Comparison of ENCODE assay signal across 9 cellular contexts in genomic region chr12:81078469-81079196, GRCh38. TPM values are rescaled to one million over a fixed set of nuclear protein-coding genes. Genes with fewer than 3 reads are reported as not detected.
DNase-seq lines count a peak whose midpoint lies in the region; ATAC-seq and TF ChIP-seq lines count a peak whose summit lies in the region.
"Had no signal": no experiment of that assay in that cellular context is flagged by ENCODE, and none has a peak within 500 bp of the region (broad histone marks: within the 10 kb centered on the region; RNA-seq: fewer than 3 reads in every experiment).

No MANE protein-coding gene starts in this region.

- H3K27me3 ChIP-seq in RWPE2 (ENCODE audit: insufficient read depth, poor library complexity, severe bottlenecking): peaks cover 18% of the 10 kb centered on the region

- no peak for TF ChIP-seq CTCF in AG10803 (conservative IDR thresholded peaks at IDR 0.05; ENCODE audit: low read length)
- TF ChIP-seq CTCF in RWPE2 (IDR thresholded peaks at IDR 0.05; ENCODE audit: poor library complexity, severe bottlenecking): no peak
- TF ChIP-seq CTCF in omental fat pad (IDR thresholded peaks at IDR 0.05): no peak

- DNase-seq in AG10803 (ENCODE audit: low read depth) (peak; percentile 34), RWPE2 (ENCODE audit: low spot score) (no peak), Right ventricle myocardium superior (no peak), omental fat pad (ENCODE audit: low spot score) (peak; percentile 29), Kasumi-1 (lab: John Stamatoyannopoulos, UW) (no peak), cerebellar cortex (ENCODE audit: low spot score) (no peak)
- DNase-seq in activated naive CD4-positive, alpha-beta T cell treated with anti-CD3 and anti-CD28 coated beads, Interleukin-2, amount 50 U/mL, for 16 hours: no peak

- ATAC-seq in RWPE2 (ENCODE audit: low read depth) (peak; percentile 68; the same call in 2 of the 3 replicates), Right ventricle myocardium superior (ENCODE audit: poor library complexity) (peak; percentile 40), omental fat pad (ENCODE audit: low FRiP score) (peak; percentile 89), GM18511 (IDR thresholded peaks at IDR 0.05; ENCODE audit: unreplicated experiment) (no peak)

- H3K4me3 ChIP-seq in AG10803 (ENCODE audit: low read length) (peak overlapping the region; percentile 64), RWPE2 (ENCODE audit: severe bottlenecking) (no peak overlapping the region)

- no peaks in the 10 kb centered on the region for H3K36me3 ChIP-seq in RWPE2 (ENCODE audit: low read depth)

- H3K27ac ChIP-seq in RWPE2 (ENCODE audit: poor library complexity, severe bottlenecking): no peak overlapping the region

- H3K4me1 ChIP-seq in RWPE2 (ENCODE audit: insufficient read depth, poor library complexity, severe bottlenecking): no peaks in the 10 kb centered on the region

- H3K9me3 ChIP-seq in RWPE2 (ENCODE audit: severe bottlenecking): no peaks in the 10 kb centered on the region

- intact Hi-C loops in Right ventricle myocardium superior (cut with DNase I): no loop called here

RNA-seq across cellular contexts. Expression of gene ACSS3, which starts 0.8 kb away (rescaled TPM):
- total RNA-seq in Right ventricle myocardium superior (25.8 TPM), omental fat pad (100 to 1,000 TPM in 1 of 4 donors, 10 to 100 TPM in 3; 38.8 to 102 (median 57.9) TPM)
- total RNA-seq: T-helper 2 cell treated with Interferon-gamma antibody and Interleukin-4, amounts not matched to agents 100 ng/mL and 5 ng/mL, for 36 hours had no signal

Comparison
In these comparisons a context has a peak if more than half of its experiments do, and no peak if none do; other contexts are left out.
1. DNase-seq: peak in AG10803 (single experiment) and omental fat pad (single experiment); none in RWPE2 (single experiment), Right ventricle myocardium superior (single experiment), Kasumi-1 (0 of 2), cerebellar cortex (single experiment) and activated naive CD4-positive, alpha-beta T cell treated with anti-CD3 and anti-CD28 coated beads, Interleukin-2, amount 50 U/mL, for 16 hours (single experiment).